ENCODE assay signal across 9 cellular contexts in genomic region chr15:70323111-70323851, GRCh38.
DNase-seq lines count a peak whose midpoint lies in the region; ATAC-seq, FAIRE-seq and TF ChIP-seq lines count a peak whose summit lies in the region.
"Had no signal": no experiment of that assay in that cellular context is flagged by ENCODE, and none has a peak within 500 bp of the region (broad histone marks: within the 10 kb centered on the region; RNA-seq: fewer than 3 reads in every experiment).

No MANE protein-coding gene starts in this region.

- no peak overlapping the region for H3K4me3 ChIP-seq in BLaER1 treated with 17β-estradiol and CSF1 and Interleukin-3, amounts not matched to agents 10 nM and 100 nM
- H3K4me3 ChIP-seq in fibroblast of lung (replicated peaks in 1 of 4; ENCODE audit: control extremely low read depth in 1 of 4, insufficient read depth in 1 of 4, low read depth in 3 of 4, low read length in 4 of 4) (no peak overlapping the region), pancreas (no peak overlapping the region)

- H3K4me1 ChIP-seq in BLaER1 treated with 17β-estradiol and CSF1 and Interleukin-3, amounts not matched to agents 10 nM and 100 nM: peaks cover 72 to 86% (median 80%) of the 10 kb centered on the region in 10 experiments
- peaks cover 47% of the 10 kb centered on the region for H3K4me1 ChIP-seq in fibroblast of lung (ENCODE audit: control insufficient read depth, extremely low read depth, insufficient read depth, low read length)
- H3K4me1 ChIP-seq in pancreas: peaks cover 0 to 6% (median 0%) of the 10 kb centered on the region in 3 donors

- no peaks in the 10 kb centered on the region for H3K36me3 Mint-ChIP-seq in stimulated activated effector memory CD8-positive, alpha-beta T cell treated with anti-CD3 and anti-CD28 coated beads, Interleukin-12 subunit alpha, Interleukin-12 subunit beta, amount 100 ng/mL, for 72 hours

- H3K9me3 Mint-ChIP-seq in stimulated activated effector memory CD8-positive, alpha-beta T cell treated with anti-CD3 and anti-CD28 coated beads, Interleukin-12 subunit alpha, Interleukin-12 subunit beta, amount 100 ng/mL, for 72 hours: no peaks in the 10 kb centered on the region

- no peak overlapping the region for H3K4me3 Mint-ChIP-seq in stimulated activated effector memory CD8-positive, alpha-beta T cell treated with anti-CD3 and anti-CD28 coated beads, Interleukin-12 subunit alpha, Interleukin-12 subunit beta, amount 100 ng/mL, for 72 hours

- 82 to 88% methylated on average over 11 of the region's 11 CpGs for whole genome bisulfite sequencing in pancreas, 2 donors

- peak; percentile 57 for DNase-seq in NCI-H2171 (lab: John Stamatoyannopoulos, UW)
- DNase-seq in fibroblast of lung (ENCODE audit: low read depth in 2 of 2): peak; percentile 65 to 75
- DNase-seq in pancreas: no peak
- no peak for DNase-seq in stimulated activated effector memory CD8-positive, alpha-beta T cell treated with anti-CD3 and anti-CD28 coated beads, Interleukin-12 subunit alpha, Interleukin-12 subunit beta, amount 100 ng/mL, for 72 hours (ENCODE audit: low spot score in 2 of 2)
- DNase-seq in dermis blood vessel endothelial cell: no peak
- no peak for DNase-seq in ACHN
- DNase-seq: stimulated activated CD4-positive, alpha-beta T cell treated with anti-CD3 and anti-CD28 coated beads, Interleukin-12 subunit alpha, Interleukin-12 subunit beta, amount 100 ng/mL, for 4 hours had no signal

- in situ Hi-C loops in ACHN (cut with HindIII; ENCODE audit: low pct_ligation_motif_present, low pct_unique_long_range_greater_than_20kb, low sequenced_read_pairs): no loop called here

- no peaks in the 10 kb centered on the region for H3K79me2 ChIP-seq in fibroblast of lung (ENCODE audit: control insufficient read depth, insufficient read depth, low read length)

- H3K4me2 ChIP-seq in BLaER1 treated with 17β-estradiol and CSF1 and Interleukin-3, amounts not matched to agents 10 nM and 100 nM: peak overlapping the region; percentile 50 to 88 (median 76)
- peak overlapping the region; percentile 38 for H3K4me2 ChIP-seq in fibroblast of lung (ENCODE audit: extremely low read depth, insufficient read depth, low read length)

- ATAC-seq in pancreas: peak in 3 of 4 donors; percentile 14 to 37 (median 37)
- ATAC-seq in stimulated activated effector memory CD8-positive, alpha-beta T cell treated with anti-CD3 and anti-CD28 coated beads, Interleukin-12 subunit alpha, Interleukin-12 subunit beta, amount 100 ng/mL, for 72 hours: no peak
- ATAC-seq in HG02885 (IDR thresholded peaks at IDR 0.05; ENCODE audit: poor library complexity, unreplicated experiment): no peak

- no peak overlapping the region for H3K9ac ChIP-seq in BLaER1 treated with 17β-estradiol and CSF1 and Interleukin-3, amounts not matched to agents 10 nM and 100 nM
- no peak overlapping the region for H3K9ac ChIP-seq in fibroblast of lung (ENCODE audit: insufficient read depth, low read length)

- TF ChIP-seq CTCF in fibroblast of lung (conservative IDR thresholded peaks at IDR 0.05 in 1 of 2, IDR thresholded peaks at IDR 0.05 in 1 of 2; ENCODE audit: low read depth in 1 of 2, low read length in 2 of 2): no peak
- TF ChIP-seq CTCF in pancreas (IDR thresholded peaks at IDR 0.05): no peak

- no peaks in the 10 kb centered on the region for H3K9me3 ChIP-seq in BLaER1 treated with 17β-estradiol and CSF1 and Interleukin-3, amounts not matched to agents 10 nM and 100 nM (replicated peaks in 1 of 11)
- H3K9me3 ChIP-seq in fibroblast of lung (ENCODE audit: control insufficient read depth, insufficient read depth, low read depth, low read length) (no peaks in the 10 kb centered on the region), pancreas (no peaks in the 10 kb centered on the region)

- no peak for FAIRE-seq in pancreas (lab: Jason Lieb, UNC)

- intact Hi-C loops in pancreas (cut with DNase I): no loop called here

- H4K20me1 ChIP-seq in BLaER1 treated with 17β-estradiol and CSF1 and Interleukin-3, amounts not matched to agents 10 nM and 100 nM: peaks cover 0 to 7% (median 0%) of the 10 kb centered on the region in 11 experiments; a peak in 5 of 22 replicates
- no peaks in the 10 kb centered on the region for H4K20me1 ChIP-seq in fibroblast of lung (ENCODE audit: control insufficient read depth, extremely low read depth, insufficient read depth, low read length)

- H3K36me3 ChIP-seq in BLaER1 treated with 17β-estradiol and CSF1 and Interleukin-3, amounts not matched to agents 10 nM and 100 nM: no peaks in the 10 kb centered on the region
- H3K36me3 ChIP-seq in fibroblast of lung (ENCODE audit: control insufficient read depth, insufficient read depth, low read length) (no peaks in the 10 kb centered on the region), pancreas (no peaks in the 10 kb centered on the region)

- H3K27me3 ChIP-seq in BLaER1 treated with 17β-estradiol and CSF1 and Interleukin-3, amounts not matched to agents 10 nM and 100 nM: peaks cover 9 to 54% (median 22%) of the 10 kb centered on the region in 11 experiments; a peak in 21 of 22 replicates
- H3K27me3 ChIP-seq in fibroblast of lung (ENCODE audit: control insufficient read depth, insufficient read depth, low read length) (no peaks in the 10 kb centered on the region), pancreas (no peaks in the 10 kb centered on the region)

- no peak overlapping the region for H3K27ac Mint-ChIP-seq in stimulated activated effector memory CD8-positive, alpha-beta T cell treated with anti-CD3 and anti-CD28 coated beads, Interleukin-12 subunit alpha, Interleukin-12 subunit beta, amount 100 ng/mL, for 72 hours

- H2AFZ ChIP-seq in fibroblast of lung (ENCODE audit: low read length): no peak overlapping the region

- no peaks in the 10 kb centered on the region for H3K4me1 Mint-ChIP-seq in stimulated activated effector memory CD8-positive, alpha-beta T cell treated with anti-CD3 and anti-CD28 coated beads, Interleukin-12 subunit alpha, Interleukin-12 subunit beta, amount 100 ng/mL, for 72 hours

- H3K27ac ChIP-seq in BLaER1 treated with 17β-estradiol and CSF1 and Interleukin-3, amounts not matched to agents 10 nM and 100 nM: peak overlapping the region in 4 of 11 experiments; percentile 3 to 69 (median 17); a peak in 3 of 22 replicates
- H3K27ac ChIP-seq in fibroblast of lung (ENCODE audit: insufficient read depth, low read length) (no peak overlapping the region), pancreas (peak overlapping the region in 2 of 4 donors; percentile 10 to 15)

Comparison
In these comparisons a context has a peak if more than half of its experiments do, and no peak if none do; other contexts are left out.
1. DNase-seq: peak in NCI-H2171 (single experiment) and fibroblast of lung (2 of 2); none in pancreas (0 of 6), stimulated activated effector memory CD8-positive, alpha-beta T cell treated with anti-CD3 and anti-CD28 coated beads, Interleukin-12 subunit alpha, Interleukin-12 subunit beta, amount 100 ng/mL, for 72 hours (0 of 2), dermis blood vessel endothelial cell (single experiment) and ACHN (single experiment).
2. ATAC-seq: peak in pancreas (3 of 4); none in stimulated activated effector memory CD8-positive, alpha-beta T cell treated with anti-CD3 and anti-CD28 coated beads, Interleukin-12 subunit alpha, Interleukin-12 subunit beta, amount 100 ng/mL, for 72 hours (single experiment) and HG02885 (single experiment).